In genomic region chr6:24935323-24935722, GRCh38 we compare ENCODE assay signal across 1 cellular context.
TF ChIP-seq lines count a peak whose summit lies in the region.

No MANE protein-coding gene starts in this region.

TF ChIP-seq in IMR-90, 13 proteins besides CTCF, POLR2A, EP300 and RAD21:
- TF ChIP-seq MAFK (IDR thresholded peaks at IDR 0.05; ENCODE audit: low read depth, low read length) = no peak
- no peak for TF ChIP-seq CEBPB (IDR thresholded peaks at IDR 0.05; ENCODE audit: low read depth, low read length)
- TF ChIP-seq CHD1 (IDR thresholded peaks at IDR 0.05; ENCODE audit: low read depth, low read length) = no peak
- no peak for TF ChIP-seq FOS (IDR thresholded peaks at IDR 0.05; ENCODE audit: low read depth, low read length)
- no peak for TF ChIP-seq NFE2L2 (IDR thresholded peaks at IDR 0.05; ENCODE audit: low read depth, low read length)
- no peak for TF ChIP-seq ELK1 (IDR thresholded peaks at IDR 0.05; ENCODE audit: borderline replicate concordance, low read depth, low read length)
- TF ChIP-seq MXI1 (IDR thresholded peaks at IDR 0.05; ENCODE audit: borderline replicate concordance, low read depth, low read length) = no peak
- no peak for TF ChIP-seq MAZ (IDR thresholded peaks at IDR 0.05; ENCODE audit: borderline replicate concordance, low read depth, low read length)
- TF ChIP-seq SMC3 (IDR thresholded peaks at IDR 0.05; ENCODE audit: low read depth, low read length) = no peak
- no peak for TF ChIP-seq RCOR1 (IDR thresholded peaks at IDR 0.05; ENCODE audit: insufficient replicate concordance, low read length)
- TF ChIP-seq RFX5 (IDR thresholded peaks at IDR 0.05; ENCODE audit: low read depth, low read length) = no peak
- no peak for TF ChIP-seq USF2 (IDR thresholded peaks at IDR 0.05; ENCODE audit: low read depth, low read length)
- no peak for TF ChIP-seq BHLHE40 (IDR thresholded peaks at IDR 0.05; ENCODE audit: low read depth, low read length)
